Comparison of ENCODE assay signal across 33 cellular contexts in the genomic region with DNA sequence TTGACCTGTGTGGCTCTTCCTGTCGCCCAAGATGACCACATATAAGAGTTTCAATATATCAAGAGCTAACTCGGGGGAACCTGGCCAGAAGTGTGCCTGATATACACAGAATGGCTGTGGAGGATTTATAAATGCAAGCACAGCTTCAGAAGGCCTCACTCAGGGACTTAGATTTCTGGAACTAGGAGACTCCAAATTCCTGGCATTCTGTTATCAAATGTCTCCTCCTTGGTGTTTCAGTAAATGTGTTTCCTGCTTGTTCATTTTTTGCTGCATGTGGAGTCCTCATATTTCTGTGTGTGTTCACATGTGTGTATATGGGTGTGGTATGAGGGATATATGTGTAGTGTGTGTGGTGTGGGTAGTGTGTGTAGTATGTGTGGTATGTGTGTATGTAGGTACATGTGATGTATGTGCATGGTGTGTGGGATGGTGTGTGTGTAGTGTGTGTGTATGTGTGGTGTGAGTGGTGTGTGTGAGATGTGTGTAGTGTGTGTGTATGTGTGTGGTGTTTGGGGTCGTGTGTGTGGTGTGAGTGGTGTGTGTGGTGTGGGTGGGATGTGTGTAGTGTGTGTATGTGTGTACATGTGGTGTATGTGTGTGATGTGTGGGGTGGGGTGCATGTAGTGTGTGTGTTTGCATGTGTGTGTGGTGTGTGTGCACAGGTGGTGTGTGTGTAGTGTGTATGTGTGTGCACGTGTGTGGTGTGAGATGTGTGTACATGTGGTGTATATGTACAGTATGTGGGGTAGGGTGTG. TPM values are rescaled to one million over a fixed set of nuclear protein-coding genes. Genes with fewer than 3 reads are reported as not detected.
DNase-seq lines count a peak whose midpoint lies in the region; ATAC-seq and TF ChIP-seq lines count a peak whose summit lies in the region.
"Had no signal": no experiment of that assay in that cellular context is flagged by ENCODE, and none has a peak within 500 bp of the region (broad histone marks: within the 10 kb centered on the region; RNA-seq: fewer than 3 reads in every experiment).

No MANE protein-coding gene starts in this region.

- H3K9ac ChIP-seq in IMR-90 (ENCODE audit: low read depth, low read length) (no peak overlapping the region), neuronal stem cell (ENCODE audit: low read depth, low read length, poor library complexity) (peak overlapping the region; percentile 46)

- H3K18ac ChIP-seq in IMR-90 (ENCODE audit: low read depth, low read length) (no peak overlapping the region), neuronal stem cell (ENCODE audit: low read length) (no peak overlapping the region)

- 30% methylated on average over 2 of the region's 4 CpGs; no CpG with 5 or more reads in 1 of the 2 experiments for WGBS in IMR-90 (ENCODE audit: extremely low coverage in 2 of 2, insufficient read length in 1 of 2), 2 experiments
- WGBS in neuronal stem cell (ENCODE audit: extremely low coverage in 2 of 2, insufficient read length in 2 of 2, insufficient replicate concordance in 1 of 2), 2 donors, result 100% methylated on average over 1 of the region's 4 CpGs; no CpG with 5 or more reads in 1 of the 2 donors

- no peak overlapping the region for H3K56ac ChIP-seq in IMR-90 (ENCODE audit: extremely low read depth, insufficient read depth, low read length)

- TF ChIP-seq CTCF in CD14-positive monocyte (IDR thresholded peaks at IDR 0.05), result no peak
- TF ChIP-seq CTCF in IMR-90 (conservative IDR thresholded peaks at IDR 0.05; ENCODE audit: low read depth, low read length), result no peak
- no peak for TF ChIP-seq CTCF in chondrocyte (IDR thresholded peaks at IDR 0.05)
- no peak for TF ChIP-seq CTCF in progenitor cell of endocrine pancreas (IDR thresholded peaks at IDR 0.05; ENCODE audit: unreplicated experiment)

- H2BK5ac ChIP-seq in IMR-90 (ENCODE audit: low read depth, low read length, poor library complexity, severe bottlenecking), result peak overlapping the region; percentile 88
- no peak overlapping the region for H2BK5ac ChIP-seq in neuronal stem cell (ENCODE audit: low read length)

- H3K79me1 ChIP-seq in IMR-90 (ENCODE audit: low read depth in 1 of 2, low read length in 2 of 2), result no peaks in the 10 kb centered on the region
- H3K79me1 ChIP-seq in neuronal stem cell (ENCODE audit: low read depth, low read length), result peaks cover 2% of the 10 kb centered on the region

- H3K4me3 ChIP-seq in IMR-90 (ENCODE audit: insufficient read depth, low read depth, low read length) (no peak overlapping the region), neuronal stem cell (ENCODE audit: low read length in 2 of 2) (peak overlapping the region in 1 of 2 donors; percentile 65), MG63 (no peak overlapping the region)
- H3K4me3 ChIP-seq: body of pancreas, GM23338, left ventricle myocardium inferior, ovary, Peyer's patch, right atrium auricular region, SJSA1, upper lobe of right lung had no signal

- H3K4me2 ChIP-seq in IMR-90 (ENCODE audit: low read depth, low read length) (no peak overlapping the region), neuronal stem cell (ENCODE audit: insufficient read depth, low read length, poor library complexity, severe bottlenecking) (no peak overlapping the region)
- H3K4me2 ChIP-seq: GM23338 had no signal

- H3K9me3 Mint-ChIP-seq in CD14-positive monocyte (peaks cover 0 to 15% (median 3%) of the 10 kb centered on the region in 7 donors), chondrocyte (ENCODE audit: low read depth) (peaks cover 4% of the 10 kb centered on the region), progenitor cell of endocrine pancreas (ENCODE audit: low read depth) (no peaks in the 10 kb centered on the region)
- H3K9me3 Mint-ChIP-seq: GM23338, T-cell had no signal

- H2BK12ac ChIP-seq in neuronal stem cell (ENCODE audit: low read length), result no peak overlapping the region

- H3K27me3 ChIP-seq in IMR-90 (ENCODE audit: control insufficient read depth, insufficient read depth, low read length) (no peaks in the 10 kb centered on the region), neuronal stem cell (ENCODE audit: control insufficient read depth in 3 of 3, insufficient read depth in 3 of 3, low read depth in 1 of 3, low read length in 3 of 3) (peaks cover 0 to 5% (median 0%) of the 10 kb centered on the region in 3 experiments), MG63 (no peaks in the 10 kb centered on the region)
- H3K27me3 ChIP-seq: body of pancreas, ovary, Peyer's patch, right atrium auricular region, upper lobe of right lung had no signal

- no peaks in the 10 kb centered on the region for H4K20me1 ChIP-seq in IMR-90 (ENCODE audit: insufficient read depth, low read length)

- H3K9me3 ChIP-seq in IMR-90 (ENCODE audit: control insufficient read depth, insufficient read depth, low read length) (peaks cover 31% of the 10 kb centered on the region), neuronal stem cell (replicated peaks in 1 of 2; ENCODE audit: control insufficient read depth in 2 of 2, insufficient read depth in 1 of 2, low read depth in 1 of 2, low read length in 2 of 2) (no peaks in the 10 kb centered on the region), MG63 (peaks cover 7% of the 10 kb centered on the region)
- H3K9me3 ChIP-seq: body of pancreas, left ventricle myocardium inferior, ovary, Peyer's patch, right atrium auricular region, SJSA1, upper lobe of right lung had no signal

- H3K4me1 Mint-ChIP-seq in CD14-positive monocyte (peaks cover 67% of the 10 kb centered on the region), chondrocyte (ENCODE audit: low read depth) (peaks cover 24% of the 10 kb centered on the region), progenitor cell of endocrine pancreas (ENCODE audit: low read depth) (no peaks in the 10 kb centered on the region)

- no peak for TF ChIP-seq POLR2A in IMR-90 (IDR thresholded peaks at IDR 0.05; ENCODE audit: low read depth, low read length)

- H2AK5ac ChIP-seq in IMR-90 (ENCODE audit: low read depth, low read length), result no peak overlapping the region
- H2AK5ac ChIP-seq in neuronal stem cell (ENCODE audit: low read depth, low read length), result no peak overlapping the region

- no peak overlapping the region for H2BK20ac ChIP-seq in IMR-90 (ENCODE audit: low read depth, low read length)

- TF ChIP-seq RAD21 in IMR-90 (IDR thresholded peaks at IDR 0.05; ENCODE audit: low read length), result no peak

- in situ Hi-C loops in IMR-90 (cut with MboI; ENCODE audit: low sequenced_read_pairs), result no loop called here

- H3K23ac ChIP-seq in IMR-90 (ENCODE audit: low read depth, low read length) (no peak overlapping the region), neuronal stem cell (ENCODE audit: low read depth, low read length, poor library complexity) (peak overlapping the region; percentile 37)

- H3K27me3 Mint-ChIP-seq in CD14-positive monocyte (ENCODE audit: low read depth in 3 of 3) (peaks cover 3 to 7% (median 5%) of the 10 kb centered on the region in 3 donors), chondrocyte (ENCODE audit: low read depth) (peaks cover 15% of the 10 kb centered on the region), progenitor cell of endocrine pancreas (peaks cover 36% of the 10 kb centered on the region)

- H3K4me1 ChIP-seq in IMR-90 (ENCODE audit: control insufficient read depth, insufficient read depth, low read length) (no peaks in the 10 kb centered on the region), neuronal stem cell (ENCODE audit: control insufficient read depth in 2 of 2, insufficient read depth in 1 of 2, low read depth in 1 of 2, low read length in 2 of 2) (peaks cover 0 to 1% of the 10 kb centered on the region in 2 donors)
- H3K4me1 ChIP-seq: body of pancreas, left ventricle myocardium inferior, Peyer's patch, right atrium auricular region had no signal

- dilution Hi-C loops in IMR-90 (cut with HindIII; ENCODE audit: low sequenced_read_pairs, unreplicated experiment), result no loop called here

- H3K4me3 Mint-ChIP-seq in CD14-positive monocyte (peak overlapping the region in 1 of 2 donors; percentile 26), chondrocyte (ENCODE audit: unreplicated experiment) (no peak overlapping the region), progenitor cell of endocrine pancreas (ENCODE audit: low read depth) (no peak overlapping the region)
- H3K4me3 Mint-ChIP-seq: activated CD8-positive, alpha-beta T cell treated with anti-CD3 and anti-CD28 coated beads, Interleukin-2, amount 10 ng/mL, durations not matched to agents 7 days and 5 days; activated naive CD8-positive, alpha-beta T cell; GM23338; stimulated activated memory B cell treated with anti-CD40 and anti-IgM and Interleukin-4, amounts not matched to agents 10 μg/mL and 1 μg/mL and 100 μg/mL, for 72 hours; T-cell had no signal

- H3K9me1 ChIP-seq in IMR-90 (ENCODE audit: insufficient read depth, low read length), result no peaks in the 10 kb centered on the region

- H4K91ac ChIP-seq in IMR-90 (ENCODE audit: insufficient read depth, low read depth, low read length), result no peak overlapping the region
- H4K91ac ChIP-seq in neuronal stem cell (ENCODE audit: low read depth, low read length, poor library complexity), result peak overlapping the region; percentile 34

- H2BK120ac ChIP-seq in IMR-90 (ENCODE audit: low read depth, low read length), result no peak overlapping the region
- H2BK120ac ChIP-seq in neuronal stem cell (ENCODE audit: low read depth, low read length), result no peak overlapping the region

- peak overlapping the region; percentile 28 for H2AK9ac ChIP-seq in IMR-90 (replicated peaks; ENCODE audit: low read depth, low read length, poor library complexity)

- BruUV-seq in IMR-90 (replicated peaks; lab: Mats Ljungman, UMichigan), result no TSS peak

- H3K14ac ChIP-seq in IMR-90 (replicated peaks; ENCODE audit: low read depth, low read length) (no peak overlapping the region), neuronal stem cell (ENCODE audit: low read length) (peak overlapping the region; percentile 40)

- H4K5ac ChIP-seq in IMR-90 (ENCODE audit: low read depth, low read length), result no peak overlapping the region

- H3K36me3 Mint-ChIP-seq in CD14-positive monocyte (peaks cover 11 to 13% of the 10 kb centered on the region in 2 donors), chondrocyte (ENCODE audit: low read depth) (no peaks in the 10 kb centered on the region), progenitor cell of endocrine pancreas (ENCODE audit: insufficient read depth) (no peaks in the 10 kb centered on the region)
- H3K36me3 Mint-ChIP-seq: activated naive CD8-positive, alpha-beta T cell; stimulated activated memory B cell treated with anti-CD40 and anti-IgM and Interleukin-4, amounts not matched to agents 10 μg/mL and 1 μg/mL and 100 μg/mL, for 72 hours; T-cell had no signal

- H3K36me3 ChIP-seq in IMR-90 (ENCODE audit: control insufficient read depth, insufficient read depth, low read length) (no peaks in the 10 kb centered on the region), neuronal stem cell (replicated peaks in 1 of 2; ENCODE audit: control insufficient read depth in 2 of 2, insufficient read depth in 2 of 2, low read length in 2 of 2) (no peaks in the 10 kb centered on the region), MG63 (no peaks in the 10 kb centered on the region)
- H3K36me3 ChIP-seq: left ventricle myocardium inferior, ovary, Peyer's patch, right atrium auricular region, SJSA1, upper lobe of right lung had no signal

- H2BK15ac ChIP-seq in IMR-90 (ENCODE audit: low read depth, low read length), result no peak overlapping the region
- no peak overlapping the region for H2BK15ac ChIP-seq in neuronal stem cell (ENCODE audit: low read length)

- H3K4ac ChIP-seq in IMR-90 (ENCODE audit: low read depth, low read length) (no peak overlapping the region), neuronal stem cell (ENCODE audit: low read length) (no peak overlapping the region)

- CTCF ChIA-PET in IMR-90 (lab: Yijun Ruan, JAX), result no interaction called here

- intact Hi-C loops in CD14-positive monocyte (cut with micrococcal nuclease), result loop anchor here (2.0 to 10.0 kb wide), 3 partner anchors 53 to 167 kb away; partner anchors contain the start of gene RAB37 (in 1 of the 2)
- intact Hi-C loops in IMR-90 (cut with micrococcal nuclease), result no loop called here

- H4K8ac ChIP-seq in IMR-90 (ENCODE audit: low read depth in 2 of 2, low read length in 2 of 2) (no peak overlapping the region), neuronal stem cell (ENCODE audit: low read depth, low read length) (no peak overlapping the region)

- H3K27ac ChIP-seq in IMR-90 (ENCODE audit: insufficient read depth, low read length) (no peak overlapping the region), neuronal stem cell (replicated peaks; ENCODE audit: low read length) (no peak overlapping the region)
- H3K27ac ChIP-seq: body of pancreas, C4-2B, left ventricle myocardium inferior, ovary, Peyer's patch, right atrium auricular region, SJSA1, upper lobe of right lung had no signal

- H3K27ac Mint-ChIP-seq in CD14-positive monocyte, result peak overlapping the region in 6 of 7 donors; percentile 83 to 95 (median 92)
- peak overlapping the region; percentile 86 for H3K27ac Mint-ChIP-seq in chondrocyte (ENCODE audit: unreplicated experiment)
- no peak overlapping the region for H3K27ac Mint-ChIP-seq in progenitor cell of endocrine pancreas
- H3K27ac Mint-ChIP-seq: activated CD8-positive, alpha-beta T cell treated with anti-CD3 and anti-CD28 coated beads, Interleukin-2, amount 10 ng/mL, durations not matched to agents 7 days and 5 days; activated naive CD8-positive, alpha-beta T cell; GM23338; stimulated activated memory B cell treated with anti-CD40 and anti-IgM and Interleukin-4, amounts not matched to agents 10 μg/mL and 1 μg/mL and 100 μg/mL, for 72 hours; T-cell had no signal

- POLR2A ChIA-PET in IMR-90 (lab: Charles Lee; ENCODE audit: unreplicated experiment), result no interaction called here

- H2AFZ ChIP-seq in IMR-90 (replicated peaks; ENCODE audit: low read length, poor library complexity) (no peak overlapping the region), neuronal stem cell (ENCODE audit: low read length) (no peak overlapping the region)
- H2AFZ ChIP-seq: GM23338 had no signal

- DNase-seq in CD14-positive monocyte (ENCODE audit: low spot score) (no peak), IMR-90 (no peak), chondrocyte (ENCODE audit: low spot score) (no peak), neuronal stem cell (ENCODE audit: low spot score) (no peak), MG63 (no peak), progenitor cell of endocrine pancreas (ENCODE audit: low spot score, unreplicated experiment) (no peak), amygdala (lab: John Stamatoyannopoulos, UW) (no peak)
- DNase-seq: activated CD8-positive, alpha-beta T cell treated with anti-CD3 and anti-CD28 coated beads, Interleukin-2, amount 10 ng/mL, durations not matched to agents 7 days and 5 days; activated effector memory CD4-positive, alpha-beta T cell treated with Interleukin-2 at 50 U/mL for 16 hours; Calu3; cerebellar nuclear complex; DMS79 treated with DMSO at 0.1 percent for 48 hours; left ventricle myocardium inferior; mesendoderm; NCI-H1092 treated with DMSO at 0.1 percent for 48 hours; NCI-H1930; NCI-H526 treated with DMSO at 0.1 percent for 48 hours; Peyer's patch; stimulated activated CD4-positive, alpha-beta T cell treated with anti-CD3 and anti-CD28 coated beads, Interleukin-4, amount 100 ng/mL, for 4 hours; T-cell; upper lobe of right lung had no signal

- ATAC-seq in IMR-90 (ENCODE audit: low read depth), result no peak
- ATAC-seq: body of pancreas, GM23338, T-cell had no signal

RNA-seq across cellular contexts. Expression of gene CD300H, which starts 1.0 kb away (rescaled TPM):
- polyA plus RNA-seq in CD14-positive monocyte (100 to 1,000 TPM in 1 of 2 donors, 10 to 100 TPM in 1; 84.7 to 148 TPM), IMR-90 (2012; rRNA removed) (not detected in 2 replicates)
- total RNA-seq in IMR-90 (2012; rRNA removed) (not detected in 2 replicates), chondrocyte (not detected in 3 replicates), progenitor cell of endocrine pancreas (not detected in 2 replicates)
- not detected in 2 replicates for polyA plus RNA-seq in IMR-90 (2012; cell fraction: cytosol; rRNA removed)
- not detected in 2 replicates for polyA plus RNA-seq in IMR-90 (2012; cell fraction: nucleus; rRNA removed; ENCODE audit: low replicate concordance)
- not detected for polyA plus RNA-seq in neuronal stem cell (2013, experiment 1 of 2)
- not detected for polyA plus RNA-seq in neuronal stem cell (2013, experiment 2 of 2)
- not detected in 2 replicates for total RNA-seq in MG63 (2014; rRNA removed; shearing (Covaris generic); ENCODE audit: low replicate concordance)
- total RNA-seq: activated CD8-positive, alpha-beta T cell treated with anti-CD3 and anti-CD28 coated beads, Interleukin-2, amount 10 ng/mL, durations not matched to agents 7 days and 5 days; body of pancreas; Calu3; endothelial cell of umbilical vein; fibroblast of lung; glomerular endothelial cell; GM23338; left ventricle myocardium inferior; myocyte; ovary; Peyer's patch; right atrium auricular region; SJSA1; T-cell; upper lobe of right lung had no signal
- polyA plus RNA-seq: endothelial cell of umbilical vein, fibroblast of lung, GM23338, ovary had no signal

RNA-seq across cellular contexts. Expression of gene CD300C, which starts 22.4 kb away (rescaled TPM):
- polyA plus RNA-seq in CD14-positive monocyte (100 to 1,000 TPM in 1 of 2 donors, 10 to 100 TPM in 1; 93.1 to 141 TPM), IMR-90 (2012; rRNA removed) (not detected in 2 replicates)
- total RNA-seq in IMR-90 (2012; rRNA removed) (not detected in 2 replicates), chondrocyte (not detected in 3 replicates), progenitor cell of endocrine pancreas (not detected in 2 replicates)
- not detected in 2 replicates for polyA plus RNA-seq in IMR-90 (2012; cell fraction: cytosol; rRNA removed)
- polyA plus RNA-seq in IMR-90 (2012; cell fraction: nucleus; rRNA removed; ENCODE audit: low replicate concordance), result not detected in 2 replicates
- 0.03 TPM for polyA plus RNA-seq in neuronal stem cell (2013, experiment 1 of 2)
- polyA plus RNA-seq in neuronal stem cell (2013, experiment 2 of 2), result 0.04 TPM
- 0.52 TPM in 1 of 2 replicates, not detected in the other for total RNA-seq in MG63 (2014; rRNA removed; shearing (Covaris generic); ENCODE audit: low replicate concordance)
- total RNA-seq: Calu3, endothelial cell of umbilical vein, fibroblast of lung, glomerular endothelial cell, GM23338, myocyte, Peyer's patch, SJSA1 had no signal
- polyA plus RNA-seq: endothelial cell of umbilical vein, fibroblast of lung, GM23338 had no signal

RNA-seq across cellular contexts. Expression of gene CD300LD, which starts 23.8 kb away (rescaled TPM):
- polyA plus RNA-seq in CD14-positive monocyte (under 1 TPM; 0.41 to 0.50 TPM), IMR-90 (2012; rRNA removed) (not detected in 2 replicates)
- total RNA-seq in IMR-90 (2012; rRNA removed) (not detected in 2 replicates), chondrocyte (not detected in 3 replicates), progenitor cell of endocrine pancreas (not detected in 2 replicates)
- not detected in 2 replicates for polyA plus RNA-seq in IMR-90 (2012; cell fraction: cytosol; rRNA removed)
- polyA plus RNA-seq in IMR-90 (2012; cell fraction: nucleus; rRNA removed; ENCODE audit: low replicate concordance), result not detected in 2 replicates
- polyA plus RNA-seq in neuronal stem cell (2013, experiment 1 of 2), result not detected
- not detected for polyA plus RNA-seq in neuronal stem cell (2013, experiment 2 of 2)
- total RNA-seq in MG63 (2014; rRNA removed; shearing (Covaris generic); ENCODE audit: low replicate concordance), result not detected in 2 replicates
- total RNA-seq: activated CD8-positive, alpha-beta T cell treated with anti-CD3 and anti-CD28 coated beads, Interleukin-2, amount 10 ng/mL, durations not matched to agents 7 days and 5 days; body of pancreas; Calu3; endothelial cell of umbilical vein; fibroblast of lung; glomerular endothelial cell; GM23338; left ventricle myocardium inferior; myocyte; ovary; Peyer's patch; right atrium auricular region; SJSA1; upper lobe of right lung had no signal
- polyA plus RNA-seq: endothelial cell of umbilical vein, fibroblast of lung, GM23338, ovary had no signal

RNA-seq across cellular contexts. Expression of gene CD300LB, which starts 37.0 kb away (rescaled TPM):
- polyA plus RNA-seq in CD14-positive monocyte, result 100 to 1,000 TPM in 1 of 2 donors, 10 to 100 TPM in 1; 88.0 to 102 TPM
- total RNA-seq in IMR-90 (2012; rRNA removed), result not detected in 2 replicates
- polyA plus RNA-seq in IMR-90 (2012; rRNA removed), result not detected in 2 replicates
- polyA plus RNA-seq in IMR-90 (2012; cell fraction: cytosol; rRNA removed), result not detected in 2 replicates
- polyA plus RNA-seq in IMR-90 (2012; cell fraction: nucleus; rRNA removed; ENCODE audit: low replicate concordance), result not detected in 2 replicates
- not detected in 3 replicates for total RNA-seq in chondrocyte
- polyA plus RNA-seq in neuronal stem cell (2013, experiment 1 of 2), result not detected
- polyA plus RNA-seq in neuronal stem cell (2013, experiment 2 of 2), result not detected
- total RNA-seq in MG63 (2014; rRNA removed; shearing (Covaris generic); ENCODE audit: low replicate concordance), result not detected in 2 replicates
- not detected in 2 replicates for total RNA-seq in progenitor cell of endocrine pancreas
- total RNA-seq: activated CD8-positive, alpha-beta T cell treated with anti-CD3 and anti-CD28 coated beads, Interleukin-2, amount 10 ng/mL, durations not matched to agents 7 days and 5 days; body of pancreas; Calu3; endothelial cell of umbilical vein; fibroblast of lung; glomerular endothelial cell; GM23338; left ventricle myocardium inferior; myocyte; Peyer's patch; SJSA1; T-cell had no signal
- polyA plus RNA-seq: endothelial cell of umbilical vein, fibroblast of lung, GM23338 had no signal

RNA-seq across cellular contexts. Expression of gene CD300E, which starts 55.2 kb away (rescaled TPM):
- polyA plus RNA-seq in CD14-positive monocyte, result 100 to 1,000 TPM in 1 of 2 donors, 10 to 100 TPM in 1; 65.0 to 122 TPM
- not detected in 2 replicates for total RNA-seq in IMR-90 (2012; rRNA removed)
- polyA plus RNA-seq in IMR-90 (2012; rRNA removed), result not detected in 2 replicates
- not detected in 2 replicates for polyA plus RNA-seq in IMR-90 (2012; cell fraction: cytosol; rRNA removed)
- not detected in 2 replicates for polyA plus RNA-seq in IMR-90 (2012; cell fraction: nucleus; rRNA removed; ENCODE audit: low replicate concordance)
- total RNA-seq in chondrocyte, result not detected in 3 replicates
- polyA plus RNA-seq in neuronal stem cell (2013, experiment 1 of 2), result not detected
- polyA plus RNA-seq in neuronal stem cell (2013, experiment 2 of 2), result not detected
- not detected in 2 replicates for total RNA-seq in MG63 (2014; rRNA removed; shearing (Covaris generic); ENCODE audit: low replicate concordance)
- total RNA-seq in progenitor cell of endocrine pancreas, result not detected in 2 replicates
- total RNA-seq: activated CD8-positive, alpha-beta T cell treated with anti-CD3 and anti-CD28 coated beads, Interleukin-2, amount 10 ng/mL, durations not matched to agents 7 days and 5 days; body of pancreas; Calu3; endothelial cell of umbilical vein; fibroblast of lung; glomerular endothelial cell; GM23338; myocyte; Peyer's patch; SJSA1 had no signal
- polyA plus RNA-seq: endothelial cell of umbilical vein, fibroblast of lung, GM23338 had no signal
